ENCODE assay signal across 23 cellular contexts in genomic region chr7:39187130-39187529, GRCh38.
"Had no signal": no experiment of that assay in that cellular context is flagged by ENCODE, and none has a peak within 500 bp of the region (broad histone marks: within the 10 kb centered on the region; RNA-seq: fewer than 3 reads in every experiment).

No MANE protein-coding gene starts in this region.

- ATAC-seq: K562, Panc1, PC-3, SK-N-SH treated with all-trans-retinoic acid at 6 μM for 48 hours had no signal

- H3K4me3 Mint-ChIP-seq: IgD-negative memory B cell had no signal

- H3K36me3 ChIP-seq: SJCRH30 had no signal

- H3K4me2 ChIP-seq: KMS-11 had no signal

- DNase-seq: Kasumi-1; MM.1S; NCI-H1092 treated with DMSO at 0.1 percent for 48 hours; NCI-H1436; NCI-H187; NCI-H2029; NCI-H2081 treated with DMSO at 0.1 percent for 48 hours; NCI-H2171; NCI-H226; NCI-H446 treated with DMSO at 0.1 percent for 48 hours; NCI-H510A treated with DMSO at 0.1 percent for 48 hours; NCI-H526; NK-92 treated with Interleukin-12 subunit alpha and Interleukin-12 subunit beta, amount 100 ng/mL, for 24 hours; PC-3; SHP77 treated with DMSO at 0.1 percent for 48 hours; SJCRH30 had no signal

- H3K27ac Mint-ChIP-seq: IgD-negative memory B cell had no signal

- H3K4me1 ChIP-seq: SJCRH30 had no signal

- H3K36me3 Mint-ChIP-seq: IgD-negative memory B cell had no signal

- H3K4me3 ChIP-seq: K562, SJCRH30 had no signal

- H3K27ac ChIP-seq: HL-60, KMS-11, RWPE1, SJCRH30 had no signal
